ENCODE assay signal across 8 cellular contexts in the genomic region with DNA sequence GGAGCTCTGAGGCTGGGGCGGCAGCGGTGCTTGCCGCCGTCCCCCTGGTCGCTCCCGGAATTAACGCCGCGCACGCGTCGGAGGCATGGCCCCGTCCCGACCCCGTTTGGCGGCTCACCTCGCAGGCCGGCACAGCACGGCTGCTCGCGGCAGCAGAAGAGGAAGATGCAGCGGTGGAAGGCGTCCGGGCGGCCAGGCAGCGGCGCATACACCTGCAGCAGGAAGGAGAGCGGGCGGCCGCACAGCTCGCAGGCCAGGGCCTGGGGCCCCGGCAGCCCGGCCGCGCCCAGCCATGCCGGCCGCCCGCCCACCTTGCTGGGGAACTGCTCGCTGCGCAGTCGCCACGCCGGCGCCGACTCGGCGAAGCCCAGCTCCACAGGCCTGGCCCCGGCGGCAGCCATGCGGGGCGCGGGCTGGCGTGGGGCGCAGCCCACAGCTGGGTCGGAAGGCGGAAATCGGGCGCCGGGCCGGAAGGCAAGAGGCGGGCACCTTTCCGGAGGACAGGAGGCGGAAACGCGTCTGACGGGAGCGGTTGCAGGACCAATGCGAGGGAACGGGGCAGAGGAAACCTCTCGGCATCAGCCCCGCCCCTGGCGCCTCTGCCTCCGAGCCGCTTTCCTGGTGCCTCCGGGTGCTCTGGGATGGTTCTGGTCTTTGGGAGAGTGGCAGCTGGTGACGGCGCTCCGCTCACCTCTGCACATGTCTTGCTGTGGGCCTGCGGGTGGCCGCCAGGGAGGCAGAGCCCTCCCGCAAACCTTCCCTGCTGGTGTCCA. TPM values are rescaled to one million over a fixed set of nuclear protein-coding genes. Genes with fewer than 3 reads are reported as not detected.
DNase-seq lines count a peak whose midpoint lies in the region; ATAC-seq and TF ChIP-seq lines count a peak whose summit lies in the region.

A gene with protein sequence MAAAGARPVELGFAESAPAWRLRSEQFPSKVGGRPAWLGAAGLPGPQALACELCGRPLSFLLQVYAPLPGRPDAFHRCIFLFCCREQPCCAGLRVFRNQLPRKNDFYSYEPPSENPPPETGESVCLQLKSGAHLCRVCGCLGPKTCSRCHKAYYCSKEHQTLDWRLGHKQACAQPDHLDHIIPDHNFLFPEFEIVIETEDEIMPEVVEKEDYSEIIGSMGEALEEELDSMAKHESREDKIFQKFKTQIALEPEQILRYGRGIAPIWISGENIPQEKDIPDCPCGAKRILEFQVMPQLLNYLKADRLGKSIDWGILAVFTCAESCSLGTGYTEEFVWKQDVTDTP (minus strand): TSS at position 457 of the 773 bp plus-strand sequence. CDS start 56 bp downstream, at position 401.

- intact Hi-C loops in Caco-2 (cut with micrococcal nuclease; ENCODE audit: unreplicated experiment) = loop anchor here (1.0 kb wide), 1 partner anchor 31 kb away; a partner anchor contains a TSS

- H3K36me3 ChIP-seq in Caco-2 (ENCODE audit: control insufficient read depth, insufficient read depth, low read length) = no peaks in the 10 kb centered on the region
- peaks cover 36% of the 10 kb centered on the region for H3K36me3 ChIP-seq in HUES48 (ENCODE audit: control insufficient read depth, insufficient read depth, low read length)
- H3K36me3 ChIP-seq in NT2/D1 (ENCODE audit: insufficient read depth, insufficient read length, low read length) = peaks cover 37% of the 10 kb centered on the region
- peaks cover 38% of the 10 kb centered on the region for H3K36me3 ChIP-seq in endodermal cell (ENCODE audit: control insufficient read depth, insufficient read depth, low read length)
- peaks cover 35% of the 10 kb centered on the region for H3K36me3 ChIP-seq in mesodermal cell (ENCODE audit: control insufficient read depth, insufficient read depth, low read length)

- H3K27ac ChIP-seq in HUES48 (ENCODE audit: low read depth, low read length) (peak within 1 kb of the TSS; percentile 95), endodermal cell (ENCODE audit: low read depth, low read length) (peak within 1 kb of the TSS; percentile 6), mesodermal cell (ENCODE audit: low read depth, low read length, severe bottlenecking) (peak within 1 kb of the TSS; percentile 63)

- H3K36me3 Mint-ChIP-seq in Caco-2 (ENCODE audit: insufficient read depth, unreplicated experiment) = peaks cover 31% of the 10 kb centered on the region
- peaks cover 26% of the 10 kb centered on the region for H3K36me3 Mint-ChIP-seq in endodermal cell (ENCODE audit: low read depth)

- H3K9me3 Mint-ChIP-seq in Caco-2 (ENCODE audit: unreplicated experiment) (no peaks in the 10 kb centered on the region), endodermal cell (peaks cover 15% of the 10 kb centered on the region)

- POLR2A ChIA-PET in Caco-2 (lab: Charles Lee) = interaction anchor here (1.4 kb wide), 1 partner anchor 30 kb away, joined by 6 read pairs; a partner anchor contains a TSS

- H3K27me3 Mint-ChIP-seq in Caco-2 (ENCODE audit: insufficient read depth, unreplicated experiment) (no peaks in the 10 kb centered on the region), endodermal cell (ENCODE audit: insufficient read depth) (no peaks in the 10 kb centered on the region)

- peak; percentile 96 for ATAC-seq in GM21390 (IDR thresholded peaks at IDR 0.05; ENCODE audit: unreplicated experiment)

- no TSS peak for BruUV-seq in Caco-2 (replicated peaks; lab: Mats Ljungman, UMichigan)

- peaks cover 6% of the 10 kb centered on the region for H3K4me1 Mint-ChIP-seq in Caco-2 (ENCODE audit: low read depth, unreplicated experiment)
- peaks cover 21% of the 10 kb centered on the region for H3K4me1 Mint-ChIP-seq in endodermal cell

- H3K9me3 ChIP-seq in Caco-2 = no peaks in the 10 kb centered on the region
- peaks cover 2% of the 10 kb centered on the region; the same call in 1 of the 2 replicates for H3K9me3 ChIP-seq in HUES48 (ENCODE audit: control insufficient read depth, insufficient read depth, low read length)
- 0 out of 2 replicates have a peak, but pooled peaks cover under 1% of the 10 kb centered on the region for H3K9me3 ChIP-seq in NT2/D1 (ENCODE audit: insufficient read depth, low read length)
- H3K9me3 ChIP-seq in endodermal cell (ENCODE audit: control insufficient read depth, low read length) = peaks cover 25% of the 10 kb centered on the region
- no peaks in the 10 kb centered on the region for H3K9me3 ChIP-seq in mesodermal cell (ENCODE audit: control insufficient read depth, low read length)

- TF ChIP-seq CTCF in Caco-2 (IDR thresholded peaks at IDR 0.05; ENCODE audit: insufficient read depth in 1 of 2, low read depth in 1 of 2, low read length in 1 of 2, severe bottlenecking in 1 of 2, unreplicated experiment in 1 of 2) (no peak), endodermal cell (conservative IDR thresholded peaks at IDR 0.05) (no peak)

- DNase-seq in Caco-2 (peak; percentile 93), NT2/D1 (ENCODE audit: low read depth, low spot score) (peak; percentile 65), endodermal cell (peak; percentile 97)
- DNase-seq in activated CD8-positive, alpha-beta memory T cell treated with anti-CD3 and anti-CD28 coated beads, Interleukin-2, amount 50 U/mL, for 1 hour (ENCODE audit: extremely low read depth) = peak; percentile 69
- DNase-seq in stimulated activated CD8-positive, alpha-beta memory T cell treated with anti-CD3 and anti-CD28 coated beads, Interleukin-15, amount 100 ng/mL, for 4 hours (ENCODE audit: low read depth in 2 of 2) = peak; percentile 85 to 86

- peaks cover 21% of the 10 kb centered on the region for H3K4me1 ChIP-seq in Caco-2
- peaks cover 21% of the 10 kb centered on the region for H3K4me1 ChIP-seq in HUES48 (ENCODE audit: control insufficient read depth, insufficient read depth, low read length)
- no peaks in the 10 kb centered on the region for H3K4me1 ChIP-seq in NT2/D1 (ENCODE audit: insufficient read depth, insufficient read length)
- no peaks in the 10 kb centered on the region for H3K4me1 ChIP-seq in endodermal cell (ENCODE audit: control insufficient read depth, insufficient read depth, low read length)
- H3K4me1 ChIP-seq in mesodermal cell (ENCODE audit: control insufficient read depth, insufficient read depth, low read length, poor library complexity, severe bottlenecking) = no peaks in the 10 kb centered on the region

- H3K27ac Mint-ChIP-seq in Caco-2 (ENCODE audit: unreplicated experiment) (peak within 1 kb of the TSS; percentile 81), endodermal cell (peak within 1 kb of the TSS; percentile 96)

- H3K9ac ChIP-seq in HUES48 (ENCODE audit: low read depth, low read length) (peak within 1 kb of the TSS; percentile 88), NT2/D1 (ENCODE audit: insufficient read length, low read depth) (peak within 1 kb of the TSS; percentile 95), endodermal cell (ENCODE audit: extremely low read depth, low read length, poor library complexity, severe bottlenecking) (peak within 1 kb of the TSS; percentile 74)

- CTCF ChIA-PET in Caco-2 (lab: Charles Lee) = interaction anchor here (1.1 to 1.3 kb wide), 2 partner anchors 9 to 30 kb away, joined by 3 to 5 read pairs; a partner anchor contains a TSS

- peak within 1 kb of the TSS; percentile 80 for H3K4me3 ChIP-seq in Caco-2 (ENCODE audit: low read depth, low read length)
- peak within 1 kb of the TSS; percentile 99 for H3K4me3 ChIP-seq in HUES48 (ENCODE audit: low read depth, low read length)
- peak within 1 kb of the TSS; percentile 93 for H3K4me3 ChIP-seq in NT2/D1 (ENCODE audit: insufficient read length, low read depth)
- peak within 1 kb of the TSS; percentile 98 for H3K4me3 ChIP-seq in endodermal cell (ENCODE audit: low read length)
- peak within 1 kb of the TSS; percentile 65 for H3K4me3 ChIP-seq in mesodermal cell (ENCODE audit: extremely low read depth, insufficient read depth, low read length, poor library complexity, severe bottlenecking)

- WGBS in endodermal cell (ENCODE audit: insufficient coverage in 1 of 2, insufficient read length in 1 of 2), 2 experiments = 0% methylated on average over 25 to 81 of the region's 81 CpGs
- WGBS in mesodermal cell (ENCODE audit: insufficient coverage in 2 of 2), 2 experiments = 0% methylated on average over 66 to 71 of the region's 81 CpGs

- no peaks in the 10 kb centered on the region for H3K27me3 ChIP-seq in Caco-2 (replicated peaks; ENCODE audit: control insufficient read depth, insufficient read depth, low read length)
- H3K27me3 ChIP-seq in HUES48 (ENCODE audit: control insufficient read depth, insufficient read depth, low read length) = no peaks in the 10 kb centered on the region
- H3K27me3 ChIP-seq in NT2/D1 (ENCODE audit: insufficient read depth, insufficient read length) = no peaks in the 10 kb centered on the region
- H3K27me3 ChIP-seq in endodermal cell (ENCODE audit: control insufficient read depth, insufficient read depth, low read length, poor library complexity, severe bottlenecking) = no peaks in the 10 kb centered on the region

- peak within 1 kb of the TSS; percentile 93 for H3K4me3 Mint-ChIP-seq in Caco-2 (ENCODE audit: unreplicated experiment)
- H3K4me3 Mint-ChIP-seq in endodermal cell = peak within 1 kb of the TSS; percentile 94

RNA-seq across cellular contexts. Expression of the gene that starts here (rescaled TPM):
- total RNA-seq in Caco-2 (2022) = 73.0 and 74.4 TPM in 2 replicates
- total RNA-seq in endodermal cell = 10 to 100 TPM; 72.2 to 72.7 TPM
- 91.4 TPM for polyA plus RNA-seq in endodermal cell (2013, experiment 1 of 2)
- polyA plus RNA-seq in endodermal cell (2013, experiment 2 of 2) = 75.9 TPM
- polyA plus RNA-seq in mesodermal cell (2013, experiment 1 of 2) = 73.8 TPM
- 78.9 TPM for polyA plus RNA-seq in mesodermal cell (2013, experiment 2 of 2)

Comparison
In these comparisons a context has a peak if more than half of its experiments do, and no peak if none do; other contexts are left out.
1. Peak in every context shown above with its lines: DNase-seq, ATAC-seq, H3K4me3 ChIP-seq and H3K27ac ChIP-seq.
2. H3K27ac ChIP-seq: peak in every context shown above with its lines; median percentile 95 in HUES48; 63 in mesodermal cell; 6 in endodermal cell.